Comparison of ENCODE assay signal across 8 cellular contexts in genomic region chr9:137411670-137412380, GRCh38. TPM values are rescaled to one million over a fixed set of nuclear protein-coding genes. Genes with fewer than 3 reads are reported as not detected.
DNase-seq lines count a peak whose midpoint lies in the region; ATAC-seq and TF ChIP-seq lines count a peak whose summit lies in the region.

No MANE protein-coding gene starts in this region.

- no peaks in the 10 kb centered on the region for H3K36me3 Mint-ChIP-seq in effector memory CD8-positive, alpha-beta T cell (ENCODE audit: insufficient read depth)
- H3K36me3 Mint-ChIP-seq in CD8-positive, alpha-beta memory T cell: peaks cover 0 to 6% (median 2%) of the 10 kb centered on the region in 3 donors

- H3K4me1 Mint-ChIP-seq in effector memory CD8-positive, alpha-beta T cell (ENCODE audit: low read depth in 2 of 2): peaks cover 9 to 10% of the 10 kb centered on the region in 2 donors
- H3K4me1 Mint-ChIP-seq in CD8-positive, alpha-beta memory T cell: peaks cover 4 to 16% (median 6%) of the 10 kb centered on the region in 3 donors

- no peaks in the 10 kb centered on the region for H3K9me3 Mint-ChIP-seq in effector memory CD8-positive, alpha-beta T cell
- no peaks in the 10 kb centered on the region for H3K9me3 Mint-ChIP-seq in CD8-positive, alpha-beta memory T cell

- no peaks in the 10 kb centered on the region for H3K27me3 Mint-ChIP-seq in effector memory CD8-positive, alpha-beta T cell
- no peaks in the 10 kb centered on the region for H3K27me3 Mint-ChIP-seq in CD8-positive, alpha-beta memory T cell

- peak; percentile 58 for ATAC-seq in effector memory CD8-positive, alpha-beta T cell (replicated peaks)

- POLR2A ChIA-PET in A673 (lab: Charles Lee; ENCODE audit: low non-redundant PET): no interaction called here
- POLR2A ChIA-PET in CD8-positive, alpha-beta memory T cell (lab: Charles Lee): interaction anchor here (0.7 kb wide), 1 partner anchor 171 kb away, joined by 3 read pairs; the partner anchor contains the start of gene TUBB4B

- H3K9me3 ChIP-seq in A673 (ENCODE audit: low read depth, low read length, poor library complexity, severe bottlenecking) (no peaks in the 10 kb centered on the region), SJCRH30 (replicated peaks) (no peaks in the 10 kb centered on the region)
- H3K9me3 ChIP-seq in CD8-positive, alpha-beta memory T cell (ENCODE audit: low read length): no peaks in the 10 kb centered on the region

- CTCF ChIA-PET in A673 (lab: Charles Lee): no interaction called here
- CTCF ChIA-PET in CD8-positive, alpha-beta memory T cell (lab: Charles Lee): no interaction called here

- H3K27me3 ChIP-seq in A673 (replicated peaks; ENCODE audit: insufficient read depth, low read depth, low read length, poor library complexity) (no peaks in the 10 kb centered on the region), SJCRH30 (peaks cover 4% of the 10 kb centered on the region)
- H3K27me3 ChIP-seq in CD8-positive, alpha-beta memory T cell (ENCODE audit: insufficient read depth, low read length, poor library complexity, severe bottlenecking): no peaks in the 10 kb centered on the region

- H3K27ac ChIP-seq in A673 (ENCODE audit: low read depth, low read length, poor library complexity, severe bottlenecking): no peak overlapping the region
- H3K27ac ChIP-seq in SJCRH30: peak overlapping the region; percentile 87
- no peak overlapping the region for H3K27ac ChIP-seq in CD8-positive, alpha-beta memory T cell (ENCODE audit: low read depth, low read length)

- intact Hi-C loops in A673 (cut with micrococcal nuclease; ENCODE audit: unreplicated experiment): no loop called here

- no peak for TF ChIP-seq CTCF in A673 (conservative IDR thresholded peaks at IDR 0.05; ENCODE audit: low read depth, low read length)

- no TSS peak for BruUV-seq in A673 (replicated peaks; lab: Mats Ljungman, UMichigan)

- H3K27ac Mint-ChIP-seq in effector memory CD8-positive, alpha-beta T cell: no peak overlapping the region
- no peak overlapping the region for H3K27ac Mint-ChIP-seq in CD8-positive, alpha-beta memory T cell

- H3K4me1 ChIP-seq in A673 (ENCODE audit: insufficient read depth, low read length, poor library complexity, severe bottlenecking) (peaks cover 22% of the 10 kb centered on the region), SJCRH30 (peaks cover 30% of the 10 kb centered on the region)
- peaks cover 14% of the 10 kb centered on the region for H3K4me1 ChIP-seq in CD8-positive, alpha-beta memory T cell (ENCODE audit: insufficient read depth, low read length)

- peak overlapping the region; percentile 46 to 53 for H3K4me3 Mint-ChIP-seq in effector memory CD8-positive, alpha-beta T cell
- H3K4me3 Mint-ChIP-seq in CD8-positive, alpha-beta memory T cell: no peak overlapping the region

- H3K4me3 ChIP-seq in A673 (ENCODE audit: low read depth, low read length, poor library complexity, severe bottlenecking) (no peak overlapping the region), SJCRH30 (peak overlapping the region; percentile 51)
- H3K4me3 ChIP-seq in CD8-positive, alpha-beta memory T cell (ENCODE audit: low read length): no peak overlapping the region

- H3K36me3 ChIP-seq in A673 (ENCODE audit: insufficient read depth, low read length, poor library complexity, severe bottlenecking): no peaks in the 10 kb centered on the region
- H3K36me3 ChIP-seq in SJCRH30: no peaks in the 10 kb centered on the region
- H3K36me3 ChIP-seq in CD8-positive, alpha-beta memory T cell (ENCODE audit: insufficient read depth, low read length): no peaks in the 10 kb centered on the region

- DNase-seq in A673 (ENCODE audit: low spot score): peak; percentile 54
- DNase-seq in GOT3 (lab: John Stamatoyannopoulos, UW): peak; percentile 17
- DNase-seq in SJCRH30: peak; percentile 93
- DNase-seq in effector memory CD8-positive, alpha-beta T cell: no peak
- peak; percentile 53 for DNase-seq in non-pigmented ciliary epithelial cell (ENCODE audit: low read depth)
- DNase-seq in epidermal melanocyte (ENCODE audit: insufficient read length, low spot score): no peak
- DNase-seq in NCI-H510A (lab: John Stamatoyannopoulos, UW): no peak
- no peak for DNase-seq in CD8-positive, alpha-beta memory T cell

RNA-seq across cellular contexts. Expression of gene EXD3, which starts 11.1 kb away (rescaled TPM):
- 6.3 and 9.4 TPM in 2 replicates for total RNA-seq in A673 (2021)
- total RNA-seq in SJCRH30 (2014; rRNA removed; shearing (Covaris generic)): 1.8 and 1.9 TPM in 2 replicates
- 1 to 10 TPM; 4.8 to 6.6 TPM for total RNA-seq in CD8-positive, alpha-beta memory T cell
- 6.7 TPM for polyA plus RNA-seq in CD8-positive, alpha-beta memory T cell

RNA-seq across cellular contexts. Expression of gene NOXA1, which starts 11.4 kb away (rescaled TPM):
- 0.28 and 0.79 TPM in 2 replicates for total RNA-seq in A673 (2021)
- not detected in 2 replicates for total RNA-seq in SJCRH30 (2014; rRNA removed; shearing (Covaris generic))
- total RNA-seq in CD8-positive, alpha-beta memory T cell: under 1 TPM; 0.66 to 0.74 TPM
- polyA plus RNA-seq in CD8-positive, alpha-beta memory T cell: 1.3 TPM

RNA-seq across cellular contexts. Expression of gene ENTPD8, which starts 29.3 kb away (rescaled TPM):
- not detected in 2 replicates for total RNA-seq in A673 (2021)
- not detected in 2 replicates for total RNA-seq in SJCRH30 (2014; rRNA removed; shearing (Covaris generic))
- total RNA-seq in CD8-positive, alpha-beta memory T cell: not detected
- polyA plus RNA-seq in CD8-positive, alpha-beta memory T cell: not detected

RNA-seq across cellular contexts. Expression of gene NSMF, which starts 47.3 kb away (rescaled TPM):
- 52.7 and 54.9 TPM in 2 replicates for total RNA-seq in A673 (2021)
- total RNA-seq in SJCRH30 (2014; rRNA removed; shearing (Covaris generic)): 35.4 and 40.3 TPM in 2 replicates
- total RNA-seq in CD8-positive, alpha-beta memory T cell: 10 to 100 TPM; 40.9 to 42.8 TPM
- polyA plus RNA-seq in CD8-positive, alpha-beta memory T cell: 15.4 TPM

Comparison
In these comparisons a context has a peak if more than half of its experiments do, and no peak if none do; other contexts are left out.
1. DNase-seq: peak in A673 (single experiment), GOT3 (single experiment), SJCRH30 (2 of 2) and non-pigmented ciliary epithelial cell (single experiment); none in effector memory CD8-positive, alpha-beta T cell (0 of 3), epidermal melanocyte (single experiment), NCI-H510A (single experiment) and CD8-positive, alpha-beta memory T cell (0 of 5).
2. H3K4me3 Mint-ChIP-seq: peak in effector memory CD8-positive, alpha-beta T cell (2 of 2); none in CD8-positive, alpha-beta memory T cell (0 of 7).